Comparison of ENCODE assay signal across 1 cellular context in genomic region chr20:43702502-43702901, GRCh38.
TF ChIP-seq lines count a peak whose summit lies in the region.

No MANE protein-coding gene starts in this region.

TF ChIP-seq in K562, 482 proteins besides CTCF, POLR2A, EP300 and RAD21:
- TF ChIP-seq SREBF1 (IDR thresholded peaks at IDR 0.05; ENCODE audit: borderline replicate concordance, low read depth, low read length) (no peak), NUFIP1 (IDR thresholded peaks at IDR 0.05; ENCODE audit: partially characterized antibody) (no peak), CBFB (CRISPR knock-in tag; IDR thresholded peaks at IDR 0.05) (no peak), DDX20 (tag; IDR thresholded peaks at IDR 0.05; ENCODE audit: low read depth) (no peak), RBM15 (IDR thresholded peaks at IDR 0.05; ENCODE audit: insufficient read depth, low read length) (no peak)
- TF ChIP-seq, protein P1, sequence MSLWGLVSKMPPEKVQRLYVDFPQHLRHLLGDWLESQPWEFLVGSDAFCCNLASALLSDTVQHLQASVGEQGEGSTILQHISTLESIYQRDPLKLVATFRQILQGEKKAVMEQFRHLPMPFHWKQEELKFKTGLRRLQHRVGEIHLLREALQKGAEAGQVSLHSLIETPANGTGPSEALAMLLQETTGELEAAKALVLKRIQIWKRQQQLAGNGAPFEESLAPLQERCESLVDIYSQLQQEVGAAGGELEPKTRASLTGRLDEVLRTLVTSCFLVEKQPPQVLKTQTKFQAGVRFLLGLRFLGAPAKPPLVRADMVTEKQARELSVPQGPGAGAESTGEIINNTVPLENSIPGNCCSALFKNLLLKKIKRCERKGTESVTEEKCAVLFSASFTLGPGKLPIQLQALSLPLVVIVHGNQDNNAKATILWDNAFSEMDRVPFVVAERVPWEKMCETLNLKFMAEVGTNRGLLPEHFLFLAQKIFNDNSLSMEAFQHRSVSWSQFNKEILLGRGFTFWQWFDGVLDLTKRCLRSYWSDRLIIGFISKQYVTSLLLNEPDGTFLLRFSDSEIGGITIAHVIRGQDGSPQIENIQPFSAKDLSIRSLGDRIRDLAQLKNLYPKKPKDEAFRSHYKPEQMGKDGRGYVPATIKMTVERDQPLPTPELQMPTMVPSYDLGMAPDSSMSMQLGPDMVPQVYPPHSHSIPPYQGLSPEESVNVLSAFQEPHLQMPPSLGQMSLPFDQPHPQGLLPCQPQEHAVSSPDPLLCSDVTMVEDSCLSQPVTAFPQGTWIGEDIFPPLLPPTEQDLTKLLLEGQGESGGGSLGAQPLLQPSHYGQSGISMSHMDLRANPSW (CRISPR knock-in tag; IDR thresholded peaks at IDR 0.05), result no peak
